1 cellular context compared by ENCODE assay signal in the genomic region with DNA sequence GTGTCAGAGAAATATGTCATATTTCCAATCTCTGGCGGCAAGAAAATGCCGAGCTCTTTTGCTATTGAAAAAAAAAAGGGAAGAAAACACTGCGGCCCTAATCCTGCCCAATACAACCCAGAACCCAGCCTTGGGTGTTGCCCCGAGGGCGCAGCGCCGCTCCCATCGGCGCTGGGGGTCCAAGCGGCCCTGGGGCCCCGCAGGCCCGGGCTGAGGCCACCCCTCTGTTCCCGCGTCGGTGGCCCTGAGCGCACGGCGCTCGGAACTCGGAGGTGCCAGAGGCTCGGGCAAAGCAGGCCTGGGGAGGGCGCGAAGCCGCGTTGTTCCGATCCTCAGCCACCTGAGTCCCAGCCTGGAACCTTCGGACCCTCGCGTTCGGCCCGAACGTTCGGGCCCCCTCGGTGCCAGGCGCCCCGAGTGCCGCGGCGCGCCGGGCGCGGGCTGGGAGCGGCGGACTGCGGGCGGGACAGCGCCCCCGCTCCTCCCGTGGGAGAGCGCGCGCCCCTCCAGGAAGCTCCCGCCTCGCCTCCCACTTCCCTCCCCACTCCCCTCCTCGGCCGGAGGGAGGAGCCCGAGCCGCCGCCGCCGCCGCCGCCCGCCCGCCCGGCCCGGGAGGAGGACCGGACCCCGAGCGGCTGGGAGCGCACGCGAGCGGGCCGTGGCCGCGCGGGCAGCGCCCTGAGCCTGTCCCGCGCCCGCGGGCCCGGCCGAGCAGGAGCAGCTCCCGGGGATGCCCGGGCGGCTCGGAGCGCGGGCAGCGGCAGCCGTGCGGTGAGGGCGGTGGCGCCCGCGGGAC.
TF ChIP-seq lines count a peak whose summit lies in the region.

A gene (plus strand): TSS at position 594 of the 796 bp plus-strand sequence. CDS start 18,160 bp downstream, outside the sequence.

TF ChIP-seq in K562, 482 proteins besides CTCF, POLR2A, EP300 and RAD21 (continued from another document and continues in another):
- no peak for TF ChIP-seq PTRF (tag; IDR thresholded peaks at IDR 0.05)
- TF ChIP-seq FUS (optimal IDR thresholded peaks at IDR 0.05; ENCODE audit: low read depth, low read length), result no peak
- no peak for TF ChIP-seq SIN3A (IDR thresholded peaks at IDR 0.05; ENCODE audit: borderline replicate concordance in 2 of 2, control insufficient read depth in 1 of 2, low read depth in 2 of 2, low read length in 2 of 2)
- TF ChIP-seq FOXK1 (CRISPR knock-in tag; IDR thresholded peaks at IDR 0.05; ENCODE audit: borderline replicate concordance), result no peak
- 0 out of 2 replicates have a peak, but pooled peaks have one; percentile 22 for TF ChIP-seq ESRRA (IDR thresholded peaks at IDR 0.05; ENCODE audit: borderline replicate concordance, low read depth)
- TF ChIP-seq PTTG1 (tag; IDR thresholded peaks at IDR 0.05; ENCODE audit: low read depth), result no peak
- TF ChIP-seq FIP1L1 (IDR thresholded peaks at IDR 0.05; ENCODE audit: low read depth, low read length, poor library complexity, severe bottlenecking), result no peak
- peak; percentile 24 for TF ChIP-seq HMGN3 (IDR thresholded peaks at IDR 0.05; ENCODE audit: borderline replicate concordance, extremely low read depth, insufficient read length, low read depth, low read length)
- TF ChIP-seq, protein P1, sequence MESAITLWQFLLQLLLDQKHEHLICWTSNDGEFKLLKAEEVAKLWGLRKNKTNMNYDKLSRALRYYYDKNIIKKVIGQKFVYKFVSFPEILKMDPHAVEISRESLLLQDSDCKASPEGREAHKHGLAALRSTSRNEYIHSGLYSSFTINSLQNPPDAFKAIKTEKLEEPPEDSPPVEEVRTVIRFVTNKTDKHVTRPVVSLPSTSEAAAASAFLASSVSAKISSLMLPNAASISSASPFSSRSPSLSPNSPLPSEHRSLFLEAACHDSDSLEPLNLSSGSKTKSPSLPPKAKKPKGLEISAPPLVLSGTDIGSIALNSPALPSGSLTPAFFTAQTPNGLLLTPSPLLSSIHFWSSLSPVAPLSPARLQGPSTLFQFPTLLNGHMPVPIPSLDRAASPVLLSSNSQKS (CRISPR knock-in tag; IDR thresholded peaks at IDR 0.05), result no peak
- TF ChIP-seq ZNF239 (CRISPR knock-in tag; IDR thresholded peaks at IDR 0.05), result no peak
- TF ChIP-seq ZNF584 (CRISPR knock-in tag; IDR thresholded peaks at IDR 0.05; ENCODE audit: low read depth), result no peak
- TF ChIP-seq, protein P2, sequence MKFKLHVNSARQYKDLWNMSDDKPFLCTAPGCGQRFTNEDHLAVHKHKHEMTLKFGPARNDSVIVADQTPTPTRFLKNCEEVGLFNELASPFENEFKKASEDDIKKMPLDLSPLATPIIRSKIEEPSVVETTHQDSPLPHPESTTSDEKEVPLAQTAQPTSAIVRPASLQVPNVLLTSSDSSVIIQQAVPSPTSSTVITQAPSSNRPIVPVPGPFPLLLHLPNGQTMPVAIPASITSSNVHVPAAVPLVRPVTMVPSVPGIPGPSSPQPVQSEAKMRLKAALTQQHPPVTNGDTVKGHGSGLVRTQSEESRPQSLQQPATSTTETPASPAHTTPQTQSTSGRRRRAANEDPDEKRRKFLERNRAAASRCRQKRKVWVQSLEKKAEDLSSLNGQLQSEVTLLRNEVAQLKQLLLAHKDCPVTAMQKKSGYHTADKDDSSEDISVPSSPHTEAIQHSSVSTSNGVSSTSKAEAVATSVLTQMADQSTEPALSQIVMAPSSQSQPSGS (CRISPR knock-in tag; IDR thresholded peaks at IDR 0.05), result no peak
- no peak for TF ChIP-seq TBL1XR1 (IDR thresholded peaks at IDR 0.05; ENCODE audit: low read length in 2 of 2)
- no peak for TF ChIP-seq SMAD4 (CRISPR knock-in tag; conservative IDR thresholded peaks at IDR 0.05)
- no peak for TF ChIP-seq SLC30A9 (CRISPR knock-in tag; IDR thresholded peaks at IDR 0.05)
- TF ChIP-seq, protein P3, sequence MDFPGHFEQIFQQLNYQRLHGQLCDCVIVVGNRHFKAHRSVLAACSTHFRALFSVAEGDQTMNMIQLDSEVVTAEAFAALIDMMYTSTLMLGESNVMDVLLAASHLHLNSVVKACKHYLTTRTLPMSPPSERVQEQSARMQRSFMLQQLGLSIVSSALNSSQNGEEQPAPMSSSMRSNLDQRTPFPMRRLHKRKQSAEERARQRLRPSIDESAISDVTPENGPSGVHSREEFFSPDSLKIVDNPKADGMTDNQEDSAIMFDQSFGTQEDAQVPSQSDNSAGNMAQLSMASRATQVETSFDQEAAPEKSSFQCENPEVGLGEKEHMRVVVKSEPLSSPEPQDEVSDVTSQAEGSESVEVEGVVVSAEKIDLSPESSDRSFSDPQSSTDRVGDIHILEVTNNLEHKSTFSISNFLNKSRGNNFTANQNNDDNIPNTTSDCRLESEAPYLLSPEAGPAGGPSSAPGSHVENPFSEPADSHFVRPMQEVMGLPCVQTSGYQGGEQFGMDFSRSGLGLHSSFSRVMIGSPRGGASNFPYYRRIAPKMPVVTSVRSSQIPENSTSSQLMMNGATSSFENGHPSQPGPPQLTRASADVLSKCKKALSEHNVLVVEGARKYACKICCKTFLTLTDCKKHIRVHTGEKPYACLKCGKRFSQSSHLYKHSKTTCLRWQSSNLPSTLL (IDR thresholded peaks at IDR 0.05), result no peak
- no peak for TF ChIP-seq TRIM24 (IDR thresholded peaks at IDR 0.05)
- TF ChIP-seq MXI1 (IDR thresholded peaks at IDR 0.05; ENCODE audit: low read depth, low read length), result no peak
- TF ChIP-seq, protein P4, sequence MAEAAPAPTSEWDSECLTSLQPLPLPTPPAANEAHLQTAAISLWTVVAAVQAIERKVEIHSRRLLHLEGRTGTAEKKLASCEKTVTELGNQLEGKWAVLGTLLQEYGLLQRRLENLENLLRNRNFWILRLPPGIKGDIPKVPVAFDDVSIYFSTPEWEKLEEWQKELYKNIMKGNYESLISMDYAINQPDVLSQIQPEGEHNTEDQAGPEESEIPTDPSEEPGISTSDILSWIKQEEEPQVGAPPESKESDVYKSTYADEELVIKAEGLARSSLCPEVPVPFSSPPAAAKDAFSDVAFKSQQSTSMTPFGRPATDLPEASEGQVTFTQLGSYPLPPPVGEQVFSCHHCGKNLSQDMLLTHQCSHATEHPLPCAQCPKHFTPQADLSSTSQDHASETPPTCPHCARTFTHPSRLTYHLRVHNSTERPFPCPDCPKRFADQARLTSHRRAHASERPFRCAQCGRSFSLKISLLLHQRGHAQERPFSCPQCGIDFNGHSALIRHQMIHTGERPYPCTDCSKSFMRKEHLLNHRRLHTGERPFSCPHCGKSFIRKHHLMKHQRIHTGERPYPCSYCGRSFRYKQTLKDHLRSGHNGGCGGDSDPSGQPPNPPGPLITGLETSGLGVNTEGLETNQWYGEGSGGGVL (CRISPR knock-in tag; IDR thresholded peaks at IDR 0.05), result no peak
- TF ChIP-seq, protein P5, sequence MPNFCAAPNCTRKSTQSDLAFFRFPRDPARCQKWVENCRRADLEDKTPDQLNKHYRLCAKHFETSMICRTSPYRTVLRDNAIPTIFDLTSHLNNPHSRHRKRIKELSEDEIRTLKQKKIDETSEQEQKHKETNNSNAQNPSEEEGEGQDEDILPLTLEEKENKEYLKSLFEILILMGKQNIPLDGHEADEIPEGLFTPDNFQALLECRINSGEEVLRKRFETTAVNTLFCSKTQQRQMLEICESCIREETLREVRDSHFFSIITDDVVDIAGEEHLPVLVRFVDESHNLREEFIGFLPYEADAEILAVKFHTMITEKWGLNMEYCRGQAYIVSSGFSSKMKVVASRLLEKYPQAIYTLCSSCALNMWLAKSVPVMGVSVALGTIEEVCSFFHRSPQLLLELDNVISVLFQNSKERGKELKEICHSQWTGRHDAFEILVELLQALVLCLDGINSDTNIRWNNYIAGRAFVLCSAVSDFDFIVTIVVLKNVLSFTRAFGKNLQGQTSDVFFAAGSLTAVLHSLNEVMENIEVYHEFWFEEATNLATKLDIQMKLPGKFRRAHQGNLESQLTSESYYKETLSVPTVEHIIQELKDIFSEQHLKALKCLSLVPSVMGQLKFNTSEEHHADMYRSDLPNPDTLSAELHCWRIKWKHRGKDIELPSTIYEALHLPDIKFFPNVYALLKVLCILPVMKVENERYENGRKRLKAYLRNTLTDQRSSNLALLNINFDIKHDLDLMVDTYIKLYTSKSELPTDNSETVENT (CRISPR knock-in tag; IDR thresholded peaks at IDR 0.05), result peak; percentile 23; the same call in 1 of the 2 replicates
- no peak for TF ChIP-seq SP1 (CRISPR knock-in tag; IDR thresholded peaks at IDR 0.05)
- peak; percentile 72; the same call in 1 of the 2 replicates for TF ChIP-seq PHF8 (IDR thresholded peaks at IDR 0.05; ENCODE audit: borderline replicate concordance, low read length)
- no peak for TF ChIP-seq MYBL2 (IDR thresholded peaks at IDR 0.05; ENCODE audit: low read depth)
- TF ChIP-seq MYBL2 (CRISPR knock-in tag; IDR thresholded peaks at IDR 0.05; ENCODE audit: borderline replicate concordance), result no peak
- TF ChIP-seq, protein P6, sequence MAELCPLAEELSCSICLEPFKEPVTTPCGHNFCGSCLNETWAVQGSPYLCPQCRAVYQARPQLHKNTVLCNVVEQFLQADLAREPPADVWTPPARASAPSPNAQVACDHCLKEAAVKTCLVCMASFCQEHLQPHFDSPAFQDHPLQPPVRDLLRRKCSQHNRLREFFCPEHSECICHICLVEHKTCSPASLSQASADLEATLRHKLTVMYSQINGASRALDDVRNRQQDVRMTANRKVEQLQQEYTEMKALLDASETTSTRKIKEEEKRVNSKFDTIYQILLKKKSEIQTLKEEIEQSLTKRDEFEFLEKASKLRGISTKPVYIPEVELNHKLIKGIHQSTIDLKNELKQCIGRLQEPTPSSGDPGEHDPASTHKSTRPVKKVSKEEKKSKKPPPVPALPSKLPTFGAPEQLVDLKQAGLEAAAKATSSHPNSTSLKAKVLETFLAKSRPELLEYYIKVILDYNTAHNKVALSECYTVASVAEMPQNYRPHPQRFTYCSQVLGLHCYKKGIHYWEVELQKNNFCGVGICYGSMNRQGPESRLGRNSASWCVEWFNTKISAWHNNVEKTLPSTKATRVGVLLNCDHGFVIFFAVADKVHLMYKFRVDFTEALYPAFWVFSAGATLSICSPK (IDR thresholded peaks at IDR 0.05; ENCODE audit: borderline replicate concordance), result no peak
- TF ChIP-seq RBM39 (optimal IDR thresholded peaks at IDR 0.05; ENCODE audit: low read depth, low read length), result no peak
- TF ChIP-seq, protein P7, sequence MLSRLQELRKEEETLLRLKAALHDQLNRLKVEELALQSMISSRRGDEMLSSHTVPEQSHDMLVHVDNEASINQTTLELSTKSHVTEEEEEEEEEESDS (CRISPR knock-in tag; IDR thresholded peaks at IDR 0.05), result no peak
- TF ChIP-seq, protein P8, sequence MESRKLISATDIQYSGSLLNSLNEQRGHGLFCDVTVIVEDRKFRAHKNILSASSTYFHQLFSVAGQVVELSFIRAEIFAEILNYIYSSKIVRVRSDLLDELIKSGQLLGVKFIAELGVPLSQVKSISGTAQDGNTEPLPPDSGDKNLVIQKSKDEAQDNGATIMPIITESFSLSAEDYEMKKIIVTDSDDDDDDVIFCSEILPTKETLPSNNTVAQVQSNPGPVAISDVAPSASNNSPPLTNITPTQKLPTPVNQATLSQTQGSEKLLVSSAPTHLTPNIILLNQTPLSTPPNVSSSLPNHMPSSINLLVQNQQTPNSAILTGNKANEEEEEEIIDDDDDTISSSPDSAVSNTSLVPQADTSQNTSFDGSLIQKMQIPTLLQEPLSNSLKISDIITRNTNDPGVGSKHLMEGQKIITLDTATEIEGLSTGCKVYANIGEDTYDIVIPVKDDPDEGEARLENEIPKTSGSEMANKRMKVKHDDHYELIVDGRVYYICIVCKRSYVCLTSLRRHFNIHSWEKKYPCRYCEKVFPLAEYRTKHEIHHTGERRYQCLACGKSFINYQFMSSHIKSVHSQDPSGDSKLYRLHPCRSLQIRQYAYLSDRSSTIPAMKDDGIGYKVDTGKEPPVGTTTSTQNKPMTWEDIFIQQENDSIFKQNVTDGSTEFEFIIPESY (CRISPR knock-in tag; IDR thresholded peaks at IDR 0.05), result no peak
- no peak for TF ChIP-seq ZNF507 (tag; conservative IDR thresholded peaks at IDR 0.05)
- peak; percentile 44 for TF ChIP-seq CCNT2 (IDR thresholded peaks at IDR 0.05; ENCODE audit: borderline replicate concordance, extremely low read depth, insufficient read length, low read depth, low read length)
- TF ChIP-seq ZNF175 (CRISPR knock-in tag; IDR thresholded peaks at IDR 0.05; ENCODE audit: low read depth), result no peak
- TF ChIP-seq, protein P9, sequence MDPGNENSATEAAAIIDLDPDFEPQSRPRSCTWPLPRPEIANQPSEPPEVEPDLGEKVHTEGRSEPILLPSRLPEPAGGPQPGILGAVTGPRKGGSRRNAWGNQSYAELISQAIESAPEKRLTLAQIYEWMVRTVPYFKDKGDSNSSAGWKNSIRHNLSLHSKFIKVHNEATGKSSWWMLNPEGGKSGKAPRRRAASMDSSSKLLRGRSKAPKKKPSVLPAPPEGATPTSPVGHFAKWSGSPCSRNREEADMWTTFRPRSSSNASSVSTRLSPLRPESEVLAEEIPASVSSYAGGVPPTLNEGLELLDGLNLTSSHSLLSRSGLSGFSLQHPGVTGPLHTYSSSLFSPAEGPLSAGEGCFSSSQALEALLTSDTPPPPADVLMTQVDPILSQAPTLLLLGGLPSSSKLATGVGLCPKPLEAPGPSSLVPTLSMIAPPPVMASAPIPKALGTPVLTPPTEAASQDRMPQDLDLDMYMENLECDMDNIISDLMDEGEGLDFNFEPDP (CRISPR knock-in tag; IDR thresholded peaks at IDR 0.05), result no peak
- TF ChIP-seq RB1 (IDR thresholded peaks at IDR 0.05; ENCODE audit: low read depth), result peak; percentile 82
- TF ChIP-seq NFE2L1 (tag; IDR thresholded peaks at IDR 0.05; ENCODE audit: borderline replicate concordance, low read depth), result no peak
- TF ChIP-seq BHLHE40 (IDR thresholded peaks at IDR 0.05; ENCODE audit: low read length), result no peak
- TF ChIP-seq CC2D1A (IDR thresholded peaks at IDR 0.05), result no peak
- no peak for TF ChIP-seq CBFB (CRISPR knock-in tag; IDR thresholded peaks at IDR 0.05)
- no peak for TF ChIP-seq PTBP1 (IDR thresholded peaks at IDR 0.05; ENCODE audit: low read depth, low read length)
- TF ChIP-seq TGIF2 (CRISPR knock-in tag; IDR thresholded peaks at IDR 0.05), result no peak
- no peak for TF ChIP-seq CBX8 (IDR thresholded peaks at IDR 0.05; ENCODE audit: borderline replicate concordance, extremely low read depth, low read depth, low read length, poor library complexity, severe bottlenecking)
- no peak for TF ChIP-seq KLF10 (CRISPR knock-in tag; IDR thresholded peaks at IDR 0.05)
- TF ChIP-seq, protein P10, sequence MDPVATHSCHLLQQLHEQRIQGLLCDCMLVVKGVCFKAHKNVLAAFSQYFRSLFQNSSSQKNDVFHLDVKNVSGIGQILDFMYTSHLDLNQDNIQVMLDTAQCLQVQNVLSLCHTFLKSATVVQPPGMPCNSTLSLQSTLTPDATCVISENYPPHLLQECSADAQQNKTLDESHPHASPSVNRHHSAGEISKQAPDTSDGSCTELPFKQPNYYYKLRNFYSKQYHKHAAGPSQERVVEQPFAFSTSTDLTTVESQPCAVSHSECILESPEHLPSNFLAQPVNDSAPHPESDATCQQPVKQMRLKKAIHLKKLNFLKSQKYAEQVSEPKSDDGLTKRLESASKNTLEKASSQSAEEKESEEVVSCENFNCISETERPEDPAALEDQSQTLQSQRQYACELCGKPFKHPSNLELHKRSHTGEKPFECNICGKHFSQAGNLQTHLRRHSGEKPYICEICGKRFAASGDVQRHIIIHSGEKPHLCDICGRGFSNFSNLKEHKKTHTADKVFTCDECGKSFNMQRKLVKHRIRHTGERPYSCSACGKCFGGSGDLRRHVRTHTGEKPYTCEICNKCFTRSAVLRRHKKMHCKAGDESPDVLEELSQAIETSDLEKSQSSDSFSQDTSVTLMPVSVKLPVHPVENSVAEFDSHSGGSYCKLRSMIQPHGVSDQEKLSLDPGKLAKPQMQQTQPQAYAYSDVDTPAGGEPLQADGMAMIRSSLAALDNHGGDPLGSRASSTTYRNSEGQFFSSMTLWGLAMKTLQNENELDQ (CRISPR knock-in tag; IDR thresholded peaks at IDR 0.05; ENCODE audit: borderline replicate concordance), result no peak
